ENCODE assay signal across 10 cellular contexts in the genomic region with DNA sequence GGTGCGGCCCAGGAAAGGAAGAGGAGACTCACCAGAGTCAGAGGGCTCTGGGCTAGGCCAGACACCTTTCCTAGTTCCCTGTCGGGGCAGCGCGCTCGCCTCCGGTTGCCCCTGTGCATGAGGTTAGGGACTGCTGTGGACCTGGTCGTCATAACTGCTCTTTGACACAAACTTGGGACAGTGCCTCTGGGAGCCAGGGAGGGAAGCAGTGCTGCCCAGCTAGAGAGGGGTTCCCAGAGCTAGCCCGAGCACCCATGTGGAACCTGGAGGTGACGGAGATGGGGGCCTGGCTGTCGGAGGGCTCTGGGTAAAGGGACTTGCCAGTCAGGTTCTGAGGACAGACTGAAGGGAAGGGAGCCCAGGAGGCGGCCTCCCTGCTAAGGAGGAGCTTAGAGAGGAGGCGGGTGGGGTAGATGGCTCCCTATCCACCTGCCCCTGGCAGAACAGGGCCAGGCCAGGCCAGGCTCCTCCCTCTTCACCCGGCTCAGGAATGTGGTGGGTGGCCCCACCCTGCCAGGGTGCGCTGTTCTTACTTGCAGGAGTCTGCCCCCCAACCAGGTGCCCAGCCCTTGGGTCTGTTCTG. TPM values are rescaled to one million over a fixed set of nuclear protein-coding genes. Genes with fewer than 3 reads are reported as not detected.
A peak's percentile ranks its signal among the peaks of the same experiment; 100 is the strongest.
DNase-seq lines count a peak whose midpoint lies in the region; ATAC-seq and TF ChIP-seq lines count a peak whose summit lies in the region.
"Had no signal": no experiment of that assay in that cellular context is flagged by ENCODE, and none has a peak within 500 bp of the region (broad histone marks: within the 10 kb centered on the region; RNA-seq: fewer than 3 reads in every experiment).

No MANE protein-coding gene starts in this region.

- no peaks in the 10 kb centered on the region for H3K9me3 ChIP-seq in right atrium auricular region
- H3K9me3 ChIP-seq in left lung = no peaks in the 10 kb centered on the region
- H3K9me3 ChIP-seq in gastroesophageal sphincter = no peaks in the 10 kb centered on the region
- H3K9me3 ChIP-seq: SJSA1 had no signal

- ATAC-seq in Right ventricle myocardium inferior (no peak), left lung (peak; percentile 85), gastroesophageal sphincter (no peak)

- TF ChIP-seq POLR2A in gastroesophageal sphincter (IDR thresholded peaks at IDR 0.05) = no peak

- intact Hi-C loops in Right ventricle myocardium inferior (cut with DNase I) = loop anchor here (2.0 kb wide), 1 partner anchor 59 kb away; the partner anchor contains the start of gene CDK5
- intact Hi-C loops in left lung (cut with DNase I) = loop anchor here in 1 of 2 donors (10.0 kb wide), 1 partner anchor 221 kb away; no protein-coding TSS in a partner anchor

- in situ Hi-C loops in T47D (cut with HindIII; ENCODE audit: low pct_unique_long_range_greater_than_20kb, low sequenced_read_pairs) = no loop called here

- H3K4me1 ChIP-seq in right atrium auricular region (peaks cover 0 to 24% of the 10 kb centered on the region in 2 donors), left lung (peaks cover 0 to 32% of the 10 kb centered on the region in 2 donors), gastroesophageal sphincter (peaks cover 0 to 38% (median 10%) of the 10 kb centered on the region in 3 donors)

- peak; percentile 50 for DNase-seq in Right ventricle myocardium inferior (ENCODE audit: missing footprints)
- DNase-seq in right atrium auricular region (ENCODE audit: low spot score) = no peak
- DNase-seq in T47D (ENCODE audit: low read depth in 1 of 2, low spot score in 1 of 2) = peak; percentile 94 to 96
- DNase-seq in left lung = peak; percentile 89 to 92
- peak; percentile 92 for DNase-seq in ureter (ENCODE audit: low spot score)
- DNase-seq in NK-92 (lab: John Stamatoyannopoulos, UW; ENCODE audit: unreplicated experiment) = no peak
- DNase-seq in NCI-H146 treated with DMSO at 0.1 percent for 48 hours (lab: John Stamatoyannopoulos, UW; ENCODE audit: unreplicated experiment) = no peak
- DNase-seq: KBM-7 had no signal

- H3K4me3 ChIP-seq in right atrium auricular region (peak overlapping the region in 1 of 2 donors; percentile 27), left lung (peak overlapping the region; percentile 19 to 40), gastroesophageal sphincter (peak overlapping the region in 1 of 2 donors; percentile 40)
- H3K4me3 ChIP-seq: SJSA1 had no signal

- WGBS in gastroesophageal sphincter (ENCODE audit: low coverage in 1 of 2), 2 donors = 90% methylated on average over 2 of the region's 14 CpGs; no CpG with 5 or more reads in 1 of the 2 donors

- H3K27ac ChIP-seq in right atrium auricular region (no peak overlapping the region), left lung (peak overlapping the region; percentile 37 to 50), gastroesophageal sphincter (peak overlapping the region in 1 of 4 donors; percentile 15)
- H3K27ac ChIP-seq: SJSA1 had no signal

- TF ChIP-seq EP300 in gastroesophageal sphincter (IDR thresholded peaks at IDR 0.05) = no peak

- H3K36me3 ChIP-seq in right atrium auricular region (peaks cover 32% of the 10 kb centered on the region), left lung (peaks cover 0 to 43% of the 10 kb centered on the region in 2 donors), gastroesophageal sphincter (peaks cover 0 to 40% of the 10 kb centered on the region in 2 donors)

- H3K27me3 ChIP-seq in right atrium auricular region (no peaks in the 10 kb centered on the region), left lung (peaks cover 0 to 5% of the 10 kb centered on the region in 2 donors), gastroesophageal sphincter (no peaks in the 10 kb centered on the region)
- H3K27me3 ChIP-seq: SJSA1 had no signal

- TF ChIP-seq CTCF in right atrium auricular region (IDR thresholded peaks at IDR 0.05) (no peak), left lung (IDR thresholded peaks at IDR 0.05) (no peak), gastroesophageal sphincter (IDR thresholded peaks at IDR 0.05) (no peak)

RNA-seq across cellular contexts. Expression of gene AGAP3, which starts 29.7 kb away (rescaled TPM):
- total RNA-seq in Right ventricle myocardium inferior (57.4 TPM), right atrium auricular region (10 to 100 TPM; 29.8 to 42.1 TPM), left lung (100 to 1,000 TPM; 161 to 167 TPM), ureter (178 TPM), gastroesophageal sphincter (10 to 100 TPM; 36.3 to 68.2 (median 55.7) TPM)

RNA-seq across cellular contexts. Expression of gene TMUB1, which starts 32.6 kb away (rescaled TPM):
- total RNA-seq in Right ventricle myocardium inferior = 35.5 TPM
- 10 to 100 TPM; 28.0 to 53.6 TPM for total RNA-seq in right atrium auricular region
- total RNA-seq in left lung = 10 to 100 TPM; 39.6 to 49.1 TPM
- 24.9 TPM for total RNA-seq in ureter
- total RNA-seq in gastroesophageal sphincter = 10 to 100 TPM; 38.4 to 57.2 (median 44.7) TPM

RNA-seq across cellular contexts. Expression of gene FASTK, which starts 35.3 kb away (rescaled TPM):
- total RNA-seq in Right ventricle myocardium inferior = 79.2 TPM
- total RNA-seq in right atrium auricular region = 10 to 100 TPM; 85.9 to 96.4 TPM
- 10 to 100 TPM; 63.5 to 65.7 TPM for total RNA-seq in left lung
- total RNA-seq in ureter = 91.7 TPM
- 10 to 100 TPM; 51.3 to 82.2 (median 60.8) TPM for total RNA-seq in gastroesophageal sphincter

RNA-seq across cellular contexts. Expression of gene GBX1, which starts 51.6 kb away (rescaled TPM):
- total RNA-seq in Right ventricle myocardium inferior = 2.4 TPM
- not detected for total RNA-seq in right atrium auricular region
- not detected for total RNA-seq in left lung
- not detected for total RNA-seq in ureter
- total RNA-seq in gastroesophageal sphincter = not detected
- total RNA-seq: SJSA1 had no signal

RNA-seq across cellular contexts. Expression of gene SLC4A2, which starts 56.5 kb away (rescaled TPM):
- 61.2 TPM for total RNA-seq in Right ventricle myocardium inferior
- 100 to 1,000 TPM in 1 of 2 donors, 10 to 100 TPM in 1; 55.3 to 114 TPM for total RNA-seq in right atrium auricular region
- total RNA-seq in left lung = 100 to 1,000 TPM; 191 to 205 TPM
- 74.2 TPM for total RNA-seq in ureter
- 100 to 1,000 TPM in 2 of 4 donors, 10 to 100 TPM in 2; 77.8 to 152 (median 95.7) TPM for total RNA-seq in gastroesophageal sphincter

Comparison
In these comparisons a context has a peak if more than half of its experiments do, and no peak if none do; other contexts are left out.
1. DNase-seq: peak in Right ventricle myocardium inferior (single experiment), T47D (2 of 2), left lung (2 of 2) and ureter (single experiment); none in right atrium auricular region (single experiment), NK-92 (single experiment) and NCI-H146 treated with DMSO at 0.1 percent for 48 hours (single experiment).
2. H3K27ac ChIP-seq: peak in left lung (2 of 2); none in right atrium auricular region (0 of 2).